1 cellular context compared by ENCODE assay signal in genomic region chr12:57726151-57726883, GRCh38.
TF ChIP-seq lines count a peak whose summit lies in the region.

No MANE protein-coding gene starts in this region.

TF ChIP-seq in HCT116, 20 proteins besides CTCF, POLR2A, EP300 and RAD21 (continued from another document):
- TF ChIP-seq, protein P1, sequence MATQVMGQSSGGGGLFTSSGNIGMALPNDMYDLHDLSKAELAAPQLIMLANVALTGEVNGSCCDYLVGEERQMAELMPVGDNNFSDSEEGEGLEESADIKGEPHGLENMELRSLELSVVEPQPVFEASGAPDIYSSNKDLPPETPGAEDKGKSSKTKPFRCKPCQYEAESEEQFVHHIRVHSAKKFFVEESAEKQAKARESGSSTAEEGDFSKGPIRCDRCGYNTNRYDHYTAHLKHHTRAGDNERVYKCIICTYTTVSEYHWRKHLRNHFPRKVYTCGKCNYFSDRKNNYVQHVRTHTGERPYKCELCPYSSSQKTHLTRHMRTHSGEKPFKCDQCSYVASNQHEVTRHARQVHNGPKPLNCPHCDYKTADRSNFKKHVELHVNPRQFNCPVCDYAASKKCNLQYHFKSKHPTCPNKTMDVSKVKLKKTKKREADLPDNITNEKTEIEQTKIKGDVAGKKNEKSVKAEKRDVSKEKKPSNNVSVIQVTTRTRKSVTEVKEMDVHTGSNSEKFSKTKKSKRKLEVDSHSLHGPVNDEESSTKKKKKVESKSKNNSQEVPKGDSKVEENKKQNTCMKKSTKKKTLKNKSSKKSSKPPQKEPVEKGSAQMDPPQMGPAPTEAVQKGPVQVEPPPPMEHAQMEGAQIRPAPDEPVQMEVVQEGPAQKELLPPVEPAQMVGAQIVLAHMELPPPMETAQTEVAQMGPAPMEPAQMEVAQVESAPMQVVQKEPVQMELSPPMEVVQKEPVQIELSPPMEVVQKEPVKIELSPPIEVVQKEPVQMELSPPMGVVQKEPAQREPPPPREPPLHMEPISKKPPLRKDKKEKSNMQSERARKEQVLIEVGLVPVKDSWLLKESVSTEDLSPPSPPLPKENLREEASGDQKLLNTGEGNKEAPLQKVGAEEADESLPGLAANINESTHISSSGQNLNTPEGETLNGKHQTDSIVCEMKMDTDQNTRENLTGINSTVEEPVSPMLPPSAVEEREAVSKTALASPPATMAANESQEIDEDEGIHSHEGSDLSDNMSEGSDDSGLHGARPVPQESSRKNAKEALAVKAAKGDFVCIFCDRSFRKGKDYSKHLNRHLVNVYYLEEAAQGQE (IDR thresholded peaks at IDR 0.05; ENCODE audit: low read depth), result no peak
- no peak; the same call in 1 of the 2 replicates for TF ChIP-seq ELF1 (IDR thresholded peaks at IDR 0.05; ENCODE audit: borderline replicate concordance, low read depth)
- TF ChIP-seq EGR1 (IDR thresholded peaks at IDR 0.05; ENCODE audit: low read depth), result peak; percentile 34; the same call in 1 of the 2 replicates
- no peak for TF ChIP-seq CEBPB (IDR thresholded peaks at IDR 0.05; ENCODE audit: low read depth)
- peak; percentile 29; the same call in 1 of the 2 replicates for TF ChIP-seq ZFX (IDR thresholded peaks at IDR 0.05)
- no peak for TF ChIP-seq SP1 (IDR thresholded peaks at IDR 0.05; ENCODE audit: low read depth)
